In genomic region chrX:155880586-155881157, GRCh38 we compare ENCODE assay signal across 8 cellular contexts. TPM values are rescaled to one million over a fixed set of nuclear protein-coding genes. Genes with fewer than 3 reads are reported as not detected.
A peak's percentile ranks its signal among the peaks of the same experiment; 100 is the strongest.
DNase-seq lines count a peak whose midpoint lies in the region; ATAC-seq and TF ChIP-seq lines count a peak whose summit lies in the region.

No MANE protein-coding gene starts in this region.

- no peak for ATAC-seq in effector memory CD8-positive, alpha-beta T cell (replicated peaks)

- H3K9me3 ChIP-seq in NT2/D1 (ENCODE audit: insufficient read depth, low read length) = no peaks in the 10 kb centered on the region

- no peaks in the 10 kb centered on the region for H3K27me3 ChIP-seq in NT2/D1 (ENCODE audit: insufficient read depth, insufficient read length)

- H3K9ac ChIP-seq in NT2/D1 (ENCODE audit: insufficient read length, low read depth) = no peak overlapping the region

- peaks cover 3% of the 10 kb centered on the region for H3K9me3 Mint-ChIP-seq in activated CD4-positive, alpha-beta T cell treated with anti-CD3 and anti-CD28 coated beads, Interleukin-2, amount 10 ng/mL, durations not matched to agents 24 days and 14 days
- H3K9me3 Mint-ChIP-seq in effector memory CD8-positive, alpha-beta T cell = peaks cover 0 to 2% of the 10 kb centered on the region in 2 donors
- peaks cover 10% of the 10 kb centered on the region for H3K9me3 Mint-ChIP-seq in nephron

- DNase-seq in activated CD4-positive, alpha-beta T cell treated with anti-CD3 and anti-CD28 coated beads, Interleukin-2, amount 10 ng/mL, durations not matched to agents 24 days and 14 days = no peak
- no peak for DNase-seq in activated CD4-positive, alpha-beta T cell treated with anti-CD3 and anti-CD28 coated beads for 1 hour
- DNase-seq in NT2/D1 (ENCODE audit: low read depth, low spot score) = no peak
- DNase-seq in effector memory CD8-positive, alpha-beta T cell = no peak
- no peak for DNase-seq in T-helper 9 cell
- DNase-seq in HuH-7.5 (ENCODE audit: low spot score) = no peak
- DNase-seq in cerebellar cortex (ENCODE audit: low spot score) = no peak

- peaks cover 4% of the 10 kb centered on the region for H3K36me3 Mint-ChIP-seq in activated CD4-positive, alpha-beta T cell treated with anti-CD3 and anti-CD28 coated beads, Interleukin-2, amount 10 ng/mL, durations not matched to agents 24 days and 14 days (ENCODE audit: low read depth)
- H3K36me3 Mint-ChIP-seq in effector memory CD8-positive, alpha-beta T cell (ENCODE audit: insufficient read depth) = peaks cover 6% of the 10 kb centered on the region
- H3K36me3 Mint-ChIP-seq in nephron (ENCODE audit: low read depth) = peaks cover 4% of the 10 kb centered on the region

- H3K4me1 ChIP-seq in NT2/D1 (ENCODE audit: insufficient read depth, insufficient read length) = no peaks in the 10 kb centered on the region

- H3K4me3 Mint-ChIP-seq in activated CD4-positive, alpha-beta T cell treated with anti-CD3 and anti-CD28 coated beads, Interleukin-2, amount 10 ng/mL, durations not matched to agents 24 days and 14 days = peak overlapping the region; percentile 94
- H3K4me3 Mint-ChIP-seq in effector memory CD8-positive, alpha-beta T cell = peak overlapping the region; percentile 73 to 92
- H3K4me3 Mint-ChIP-seq in nephron = peak overlapping the region; percentile 82 to 87 (median 84)

- intact Hi-C loops in activated CD4-positive, alpha-beta T cell treated with anti-CD3 and anti-CD28 coated beads, Interleukin-2, amount 10 ng/mL, durations not matched to agents 24 days and 14 days (cut with micrococcal nuclease) = no loop called here

- peaks cover 18% of the 10 kb centered on the region for H3K4me1 Mint-ChIP-seq in activated CD4-positive, alpha-beta T cell treated with anti-CD3 and anti-CD28 coated beads, Interleukin-2, amount 10 ng/mL, durations not matched to agents 24 days and 14 days
- H3K4me1 Mint-ChIP-seq in effector memory CD8-positive, alpha-beta T cell (ENCODE audit: low read depth in 2 of 2) = peaks cover 19 to 22% of the 10 kb centered on the region in 2 donors
- peaks cover 9% of the 10 kb centered on the region for H3K4me1 Mint-ChIP-seq in nephron

- H3K36me3 ChIP-seq in NT2/D1 (ENCODE audit: insufficient read depth, insufficient read length, low read length) = no peaks in the 10 kb centered on the region

- H3K27ac Mint-ChIP-seq in activated CD4-positive, alpha-beta T cell treated with anti-CD3 and anti-CD28 coated beads, Interleukin-2, amount 10 ng/mL, durations not matched to agents 24 days and 14 days = peak overlapping the region; percentile 93
- H3K27ac Mint-ChIP-seq in effector memory CD8-positive, alpha-beta T cell = peak overlapping the region; percentile 62 to 95
- H3K27ac Mint-ChIP-seq in nephron = peak overlapping the region; percentile 22 to 49 (median 34)

- H3K27me3 Mint-ChIP-seq in activated CD4-positive, alpha-beta T cell treated with anti-CD3 and anti-CD28 coated beads, Interleukin-2, amount 10 ng/mL, durations not matched to agents 24 days and 14 days = no peaks in the 10 kb centered on the region
- peaks cover 0 to under 1% of the 10 kb centered on the region in 2 donors for H3K27me3 Mint-ChIP-seq in effector memory CD8-positive, alpha-beta T cell
- H3K27me3 Mint-ChIP-seq in nephron (ENCODE audit: low read depth) = no peaks in the 10 kb centered on the region

- H3K4me3 ChIP-seq in NT2/D1 (ENCODE audit: insufficient read length, low read depth) = peak overlapping the region; percentile 63

- no peak for TF ChIP-seq CTCF in nephron (IDR thresholded peaks at IDR 0.05; ENCODE audit: unreplicated experiment in 3 of 3)

RNA-seq across cellular contexts. Expression of gene VAMP7, which starts 0.5 kb away (rescaled TPM):
- total RNA-seq in activated CD4-positive, alpha-beta T cell treated with anti-CD3 and anti-CD28 coated beads, Interleukin-2, amount 10 ng/mL, durations not matched to agents 24 days and 14 days = 25.8 and 28.7 TPM in 2 replicates

Comparison
In these comparisons a context has a peak if more than half of its experiments do, and no peak if none do; other contexts are left out.
1. H3K27ac Mint-ChIP-seq: peak in every context shown above with its lines; median percentile 93 in activated CD4-positive, alpha-beta T cell treated with anti-CD3 and anti-CD28 coated beads, Interleukin-2, amount 10 ng/mL, durations not matched to agents 24 days and 14 days; 78 in effector memory CD8-positive, alpha-beta T cell; 34 in nephron.